ENCODE assay signal across 19 cellular contexts in the genomic region with DNA sequence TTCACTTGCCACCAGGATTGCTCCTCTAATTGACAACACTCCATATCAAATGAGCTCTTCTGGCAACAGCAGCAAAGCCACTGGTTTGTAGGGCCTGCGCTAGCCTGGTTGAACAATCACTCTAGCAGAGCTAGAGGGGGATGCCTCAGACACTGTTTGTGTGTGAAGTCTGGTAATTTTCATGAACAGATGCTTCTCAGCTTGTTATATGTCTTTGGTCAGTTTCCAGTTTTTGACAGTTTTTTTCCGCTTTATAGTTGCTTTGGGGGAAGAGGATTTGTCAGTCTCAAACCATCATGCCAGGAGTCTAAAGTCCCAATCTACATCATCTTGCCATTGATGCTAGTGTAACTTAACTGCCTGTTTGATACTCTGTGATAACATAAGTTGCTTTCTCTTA.
DNase-seq lines count a peak whose midpoint lies in the region; FAIRE-seq and TF ChIP-seq lines count a peak whose summit lies in the region.
"Had no signal": no experiment of that assay in that cellular context is flagged by ENCODE, and none has a peak within 500 bp of the region (broad histone marks: within the 10 kb centered on the region; RNA-seq: fewer than 3 reads in every experiment).

No MANE protein-coding gene starts in this region.

- intact Hi-C loops in posterior cingulate gyrus (cut with DNase I) = no loop called here

- no peaks in the 10 kb centered on the region for H3K27me3 ChIP-seq in ACC112 (ENCODE audit: insufficient read depth, low read length)
- no peaks in the 10 kb centered on the region for H3K27me3 ChIP-seq in bronchial epithelial cell (ENCODE audit: control insufficient read depth, insufficient read depth, low read length)
- no peaks in the 10 kb centered on the region for H3K27me3 ChIP-seq in mesenchymal stem cell (ENCODE audit: control insufficient read depth in 1 of 2, insufficient read depth in 1 of 2, low read length in 2 of 2)
- H3K27me3 ChIP-seq: SJCRH30 had no signal

- no peak overlapping the region for H3K4me2 ChIP-seq in mesenchymal stem cell (ENCODE audit: low read length, poor library complexity, severe bottlenecking)

- H3K14ac ChIP-seq in mesenchymal stem cell (ENCODE audit: low read length in 2 of 2) = peak overlapping the region in 1 of 2 experiments; percentile 9

- peak overlapping the region; percentile 8 for H4K91ac ChIP-seq in mesenchymal stem cell (ENCODE audit: low read length)

- peaks cover 8% of the 10 kb centered on the region for H3K79me1 ChIP-seq in mesenchymal stem cell (replicated peaks; ENCODE audit: low read length, poor library complexity, severe bottlenecking)

- peak; percentile 66 for FAIRE-seq in bronchial epithelial cell (lab: Jason Lieb, UNC)
- FAIRE-seq: RCC 7860 had no signal

- no peaks in the 10 kb centered on the region for H3K9me3 ChIP-seq in mesenchymal stem cell (ENCODE audit: control insufficient read depth, low read length)
- H3K9me3 ChIP-seq: SJCRH30 had no signal

- no peak overlapping the region for H2BK5ac ChIP-seq in mesenchymal stem cell (ENCODE audit: low read depth, low read length, poor library complexity, severe bottlenecking)

- H3K4me1 ChIP-seq in ACC112 (ENCODE audit: control insufficient read depth, insufficient read depth, low read length, unreplicated experiment) (peaks cover 16% of the 10 kb centered on the region), mesenchymal stem cell (ENCODE audit: control insufficient read depth, insufficient read depth, low read depth, low read length) (peaks cover 1% of the 10 kb centered on the region)
- H3K4me1 ChIP-seq: SJCRH30 had no signal

- no peaks in the 10 kb centered on the region for H3K79me2 ChIP-seq in ACC112 (ENCODE audit: control insufficient read depth, insufficient read depth, low read length, unreplicated experiment)

- no peak overlapping the region for H4K8ac ChIP-seq in mesenchymal stem cell (ENCODE audit: low read length)

- TF ChIP-seq CTCF in bronchial epithelial cell (IDR thresholded peaks at IDR 0.05; ENCODE audit: insufficient read depth, low read length, severe bottlenecking) = no peak

- H2BK120ac ChIP-seq in mesenchymal stem cell (ENCODE audit: low read depth, low read length) = no peak overlapping the region

- H3K36me3 ChIP-seq in ACC112 (ENCODE audit: insufficient read depth, low read length) (peaks cover 4% of the 10 kb centered on the region; the same call in 1 of the 2 replicates), bronchial epithelial cell (ENCODE audit: control insufficient read depth, insufficient read depth, low read length) (no peaks in the 10 kb centered on the region), mesenchymal stem cell (ENCODE audit: control insufficient read depth in 1 of 2, insufficient read depth in 2 of 2, low read depth in 1 of 2, low read length in 2 of 2) (peaks cover 3 to 10% of the 10 kb centered on the region in 2 experiments)
- H3K36me3 ChIP-seq: SJCRH30 had no signal

- no peak overlapping the region for H2BK15ac ChIP-seq in mesenchymal stem cell (ENCODE audit: low read depth, poor library complexity, severe bottlenecking)

- DNase-seq in NCI-H1694 (lab: John Stamatoyannopoulos, UW) (peak; percentile 12), bronchial epithelial cell (ENCODE audit: low read depth) (no peak), mesenchymal stem cell (peak; percentile 58), NCI-H345 (lab: John Stamatoyannopoulos, UW) (no peak), kidney glomerular epithelial cell (lab: John Stamatoyannopoulos, UW) (no peak), posterior cingulate gyrus (no peak)
- DNase-seq in activated CD8-positive, alpha-beta memory T cell treated with anti-CD3 and anti-CD28 coated beads, Interleukin-2, amount 50 U/mL, for 4 hours = no peak
- DNase-seq: GF-D8, KBM-7, MM.1S, NCI-H1092, NCI-H1436, NCI-H2029, NCI-H2227 treated with DMSO at 0.1 percent for 48 hours, NCI-H524, SJCRH30 had no signal

- no peak overlapping the region for H3K9ac ChIP-seq in mesenchymal stem cell (ENCODE audit: low read length)

- H3K23ac ChIP-seq in mesenchymal stem cell (ENCODE audit: low read length in 2 of 2) = no peak overlapping the region

- no peak overlapping the region for H2AK5ac ChIP-seq in mesenchymal stem cell (ENCODE audit: low read length, severe bottlenecking)

- no peak overlapping the region for H2AFZ ChIP-seq in ACC112 (ENCODE audit: low read length, unreplicated experiment)
- H2AFZ ChIP-seq in mesenchymal stem cell (ENCODE audit: low read depth, low read length) = no peak overlapping the region

- peak overlapping the region; percentile 40 to 73 for H3K18ac ChIP-seq in mesenchymal stem cell (ENCODE audit: low read depth in 1 of 2, low read length in 2 of 2)

- H3K4ac ChIP-seq in mesenchymal stem cell (ENCODE audit: low read depth in 1 of 2, low read length in 2 of 2) = peak overlapping the region; percentile 29 to 56

- WGBS in mesenchymal stem cell = 92% methylated on average over 2 of the region's 2 CpGs

- H3K27ac ChIP-seq in ACC112 (ENCODE audit: low read depth, low read length) (peak overlapping the region; percentile 2), mesenchymal stem cell (ENCODE audit: low read length, poor library complexity, severe bottlenecking) (no peak overlapping the region)
- H3K27ac ChIP-seq: 22Rv1, SJCRH30 had no signal

- H3K4me3 ChIP-seq in ACC112 (ENCODE audit: low read depth, low read length) (no peak overlapping the region), bronchial epithelial cell (ENCODE audit: low read depth, low read length) (no peak overlapping the region), mesenchymal stem cell (ENCODE audit: insufficient read depth in 1 of 2, low read depth in 1 of 2, low read length in 2 of 2) (no peak overlapping the region)
- H3K4me3 ChIP-seq: SJCRH30 had no signal

- peak overlapping the region; percentile 34 to 79 for H2BK12ac ChIP-seq in mesenchymal stem cell (ENCODE audit: low read length in 2 of 2)

Comparison
In these comparisons a context has a peak if more than half of its experiments do, and no peak if none do; other contexts are left out.
1. DNase-seq: peak in NCI-H1694 (single experiment) and mesenchymal stem cell (single experiment); none in bronchial epithelial cell (single experiment), NCI-H345 (single experiment), activated CD8-positive, alpha-beta memory T cell treated with anti-CD3 and anti-CD28 coated beads, Interleukin-2, amount 50 U/mL, for 4 hours (single experiment), kidney glomerular epithelial cell (single experiment) and posterior cingulate gyrus (0 of 10).